In the genomic region with DNA sequence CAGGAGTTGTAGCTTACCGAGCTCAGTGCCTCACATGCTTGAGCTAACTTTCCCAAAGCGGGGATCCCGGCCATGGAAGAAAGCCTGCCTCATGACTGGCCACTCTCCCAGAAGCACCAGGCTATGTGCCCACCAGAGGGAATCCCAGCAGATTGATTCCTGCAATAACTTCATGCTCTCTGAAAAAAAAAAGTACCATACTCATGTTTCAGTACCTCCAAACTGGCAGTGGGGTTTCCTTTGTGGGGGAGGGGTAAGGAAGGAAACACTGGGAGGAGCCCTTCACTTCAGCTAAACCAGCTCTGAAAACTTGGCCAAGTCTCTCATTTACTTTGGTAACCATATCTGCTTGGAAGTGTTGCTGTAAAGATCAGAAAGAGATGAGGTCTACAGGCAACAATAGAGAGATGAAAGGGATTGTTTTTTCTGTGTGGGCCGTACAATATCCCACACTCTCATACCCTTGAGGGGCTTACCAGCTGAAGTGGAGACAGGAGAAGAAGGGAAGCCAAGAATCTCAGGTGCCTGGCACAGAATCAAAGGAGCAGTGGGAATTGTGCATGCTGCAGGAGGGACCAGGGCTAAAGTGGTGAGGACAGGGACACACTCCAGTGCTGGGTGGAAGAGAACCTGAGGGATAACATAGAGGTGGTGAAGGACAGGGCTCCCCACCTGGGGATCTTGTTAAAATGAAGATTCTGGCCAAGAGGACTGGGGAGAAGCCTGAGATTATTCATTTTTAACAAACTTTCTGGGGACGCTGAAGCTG, we compare ENCODE assay signal across 12 cellular contexts. TPM values are rescaled to one million over a fixed set of nuclear protein-coding genes. Genes with fewer than 3 reads are reported as not detected.
DNase-seq lines count a peak whose midpoint lies in the region; ATAC-seq, FAIRE-seq and TF ChIP-seq lines count a peak whose summit lies in the region.
"Had no signal": no experiment of that assay in that cellular context is flagged by ENCODE, and none has a peak within 500 bp of the region (broad histone marks: within the 10 kb centered on the region; RNA-seq: fewer than 3 reads in every experiment).

No MANE protein-coding gene starts in this region.

- H3K36me3 ChIP-seq in gastrocnemius medialis: no peaks in the 10 kb centered on the region
- H3K36me3 ChIP-seq in kidney (ENCODE audit: control insufficient read depth in 1 of 2, insufficient read depth in 2 of 2, low read length in 2 of 2): no peaks in the 10 kb centered on the region
- H3K36me3 ChIP-seq: gastroesophageal sphincter had no signal

- H3K9me3 ChIP-seq in gastrocnemius medialis: no peaks in the 10 kb centered on the region
- no peaks in the 10 kb centered on the region for H3K9me3 ChIP-seq in kidney (ENCODE audit: control insufficient read depth in 1 of 2, low read length in 2 of 2)
- H3K9me3 ChIP-seq: gastroesophageal sphincter had no signal

- in situ Hi-C loops in KBM-7 (cut with MboI; ENCODE audit: low pct_unique_long_range_greater_than_20kb, low sequenced_read_pairs): no loop called here
- in situ Hi-C loops in gastrocnemius medialis (cut with MboI; ENCODE audit: low sequenced_read_pairs in 4 of 4): no loop called here

- peaks cover 33% of the 10 kb centered on the region for H3K4me1 ChIP-seq in foreskin keratinocyte
- peaks cover 18 to 21% of the 10 kb centered on the region in 2 donors for H3K4me1 ChIP-seq in gastrocnemius medialis
- H3K4me1 ChIP-seq in kidney (ENCODE audit: control insufficient read depth in 1 of 2, insufficient read depth in 1 of 2, low read depth in 1 of 2, low read length in 2 of 2): peaks cover 2 to 10% of the 10 kb centered on the region in 2 donors

- ATAC-seq in foreskin keratinocyte: no peak
- ATAC-seq in gastrocnemius medialis: peak in 1 of 2 donors; percentile 48
- no peak for ATAC-seq in GM21529 (IDR thresholded peaks at IDR 0.05; ENCODE audit: unreplicated experiment)
- no peak for ATAC-seq in GM18517 (IDR thresholded peaks at IDR 0.05; ENCODE audit: unreplicated experiment)

- no peak for TF ChIP-seq CTCF in foreskin keratinocyte (conservative IDR thresholded peaks at IDR 0.05)
- TF ChIP-seq CTCF in gastrocnemius medialis (IDR thresholded peaks at IDR 0.05 in 4 of 5, conservative IDR thresholded peaks at IDR 0.05 in 1 of 5): no peak
- TF ChIP-seq CTCF in kidney (IDR thresholded peaks at IDR 0.05; ENCODE audit: borderline replicate concordance, extremely low read depth, insufficient read depth): no peak

- H3K27me3 ChIP-seq in foreskin keratinocyte: no peaks in the 10 kb centered on the region
- no peaks in the 10 kb centered on the region for H3K27me3 ChIP-seq in gastrocnemius medialis
- H3K27me3 ChIP-seq: gastroesophageal sphincter had no signal

- peak overlapping the region; percentile 84 for H3K27ac ChIP-seq in foreskin keratinocyte
- peak overlapping the region in 3 of 4 donors; percentile 61 to 65 (median 64) for H3K27ac ChIP-seq in gastrocnemius medialis
- no peak overlapping the region for H3K27ac ChIP-seq in kidney (ENCODE audit: low read depth in 2 of 2, low read length in 2 of 2)

- DNase-seq in KBM-7: peak; percentile 14
- DNase-seq in UCSD-AML1 (lab: John Stamatoyannopoulos, UW; ENCODE audit: unreplicated experiment): peak; percentile 43
- no peak for DNase-seq in foreskin keratinocyte
- DNase-seq in gastrocnemius medialis: no peak
- no peak for DNase-seq in NK-92 (lab: John Stamatoyannopoulos, UW; ENCODE audit: unreplicated experiment)
- no peak for DNase-seq in kidney
- DNase-seq: activated T-cell treated with anti-CD3 and anti-CD28 coated beads, Interleukin-2, amount 50 U/mL, for 1 hour; NK-92 treated with Interleukin-12 subunit alpha and Interleukin-12 subunit beta, amount 100 ng/mL, for 24 hours; T-helper 2 cell had no signal

- FAIRE-seq in kidney (lab: Jason Lieb, UNC): no peak

- intact Hi-C loops in gastrocnemius medialis (cut with DNase I; ENCODE audit: low total_unique reads): no loop called here
- intact Hi-C loops in kidney (cut with DNase I): no loop called here

- H3K9ac ChIP-seq in kidney (ENCODE audit: low read length in 2 of 2): no peak overlapping the region

- no peak for TF ChIP-seq POLR2A in gastrocnemius medialis (IDR thresholded peaks at IDR 0.05)

- peak overlapping the region in 1 of 4 donors; percentile 6 for H3K4me3 ChIP-seq in gastrocnemius medialis
- H3K4me3 ChIP-seq in kidney (ENCODE audit: low read length in 2 of 2): no peak overlapping the region
- H3K4me3 ChIP-seq: gastroesophageal sphincter had no signal

RNA-seq across cellular contexts. Expression of gene TACSTD2, which starts 42.4 kb away (rescaled TPM):
- total RNA-seq in foreskin keratinocyte: 103 and 150 TPM in 2 replicates
- 112 and 158 TPM in 2 replicates for polyA plus RNA-seq in foreskin keratinocyte
- total RNA-seq in gastrocnemius medialis: 1 to 10 TPM in 1 of 4 donors, under 1 TPM in 2, not detected in 1; 0.09 to 1.8 (median 0.25) TPM
- total RNA-seq in kidney: 502 TPM
- 127 TPM for polyA plus RNA-seq in kidney (ENCODE audit: insufficient read depth, low read depth, low replicate concordance)

Comparison
In these comparisons a context has a peak if more than half of its experiments do, and no peak if none do; other contexts are left out.
1. DNase-seq: peak in KBM-7 (single experiment) and UCSD-AML1 (single experiment); none in foreskin keratinocyte (0 of 2), gastrocnemius medialis (0 of 2), NK-92 (single experiment) and kidney (single experiment).
2. H3K27ac ChIP-seq: peak in foreskin keratinocyte (single experiment) and gastrocnemius medialis (3 of 4); none in kidney (0 of 2).
3. RNA of gene TACSTD2, which starts 42.4 kb away (total RNA-seq): 502 TPM in kidney (single experiment) and 103 to 150 TPM in foreskin keratinocyte; 0.09 to 1.8 TPM in gastrocnemius medialis; every median in the first group is over 10 times any median in the second.